In the genomic region with DNA sequence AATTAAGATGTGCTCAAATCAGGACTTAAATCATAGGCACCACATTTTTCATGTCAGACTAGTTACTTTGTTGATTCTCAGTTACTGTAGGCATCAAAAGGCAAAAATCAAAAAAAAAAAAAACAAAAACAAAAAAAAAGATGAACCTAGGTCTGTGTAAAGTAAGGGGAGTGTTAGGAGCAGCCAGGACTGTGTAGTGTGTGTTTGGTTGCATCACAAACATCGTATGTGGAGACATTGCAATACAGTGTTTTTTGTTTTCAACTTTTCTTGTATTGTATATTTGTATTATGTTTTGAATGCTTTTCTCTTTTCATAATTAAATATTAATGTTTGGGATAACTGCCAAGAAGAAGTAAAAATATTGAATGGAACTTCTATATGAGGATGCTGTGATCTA, we compare ENCODE assay signal across 15 cellular contexts.
A peak's percentile ranks its signal among the peaks of the same experiment; 100 is the strongest.
DNase-seq lines count a peak whose midpoint lies in the region; ATAC-seq, FAIRE-seq and TF ChIP-seq lines count a peak whose summit lies in the region.
"Had no signal": no experiment of that assay in that cellular context is flagged by ENCODE, and none has a peak within 500 bp of the region (broad histone marks: within the 10 kb centered on the region; RNA-seq: fewer than 3 reads in every experiment).

No MANE protein-coding gene starts in this region.

- no peak for TF ChIP-seq POLR2A in IMR-90 (IDR thresholded peaks at IDR 0.05; ENCODE audit: low read depth, low read length)
- TF ChIP-seq POLR2A in H54 (IDR thresholded peaks at IDR 0.05; ENCODE audit: low read depth, low read length) = no peak

- peak overlapping the region; percentile 33 for H3K27ac Mint-ChIP-seq in Calu3 (ENCODE audit: unreplicated experiment)
- peak overlapping the region; percentile 53 for H3K27ac Mint-ChIP-seq in nephron progenitor cell
- no peak overlapping the region for H3K27ac Mint-ChIP-seq in T-cell

- no peak for ATAC-seq in IMR-90 (ENCODE audit: low read depth)
- ATAC-seq in T-cell (replicated peaks in 1 of 4) = no peak

- H3K4ac ChIP-seq in IMR-90 (ENCODE audit: low read depth, low read length) = no peak overlapping the region

- H3K9ac ChIP-seq in IMR-90 (ENCODE audit: low read depth, low read length) = no peak overlapping the region; the same call in 1 of the 2 replicates
- H3K9ac ChIP-seq in adipocyte (ENCODE audit: low read length) = peak overlapping the region; percentile 46

- CTCF ChIA-PET in Calu3 (lab: Charles Lee) = no interaction called here
- CTCF ChIA-PET in IMR-90 (lab: Yijun Ruan, JAX) = interaction anchor here (2.4 kb wide), 1 partner anchor 16 kb away, joined by 7 read pairs; no protein-coding TSS in a partner anchor
- CTCF ChIA-PET in T-cell (lab: Charles Lee) = no interaction called here

- H2AK9ac ChIP-seq in IMR-90 (replicated peaks; ENCODE audit: low read depth, low read length, poor library complexity) = no peak overlapping the region

- H3K9me3 Mint-ChIP-seq in Calu3 (ENCODE audit: low read depth, unreplicated experiment) (no peaks in the 10 kb centered on the region), nephron progenitor cell (peaks cover 9% of the 10 kb centered on the region), T-cell (peaks cover 0 to 4% (median 4%) of the 10 kb centered on the region in 3 donors)

- in situ Hi-C loops in IMR-90 (cut with MboI; ENCODE audit: low sequenced_read_pairs) = no loop called here

- H3K14ac ChIP-seq in IMR-90 (replicated peaks; ENCODE audit: low read depth, low read length) = no peak overlapping the region

- intact Hi-C loops in Calu3 (cut with micrococcal nuclease; ENCODE audit: unreplicated experiment) (no loop called here), IMR-90 (cut with micrococcal nuclease) (loop anchor here (5.0 kb wide), 2 partner anchors 81 to 236 kb away; a partner anchor contains a TSS)

- H3K9me1 ChIP-seq in IMR-90 (ENCODE audit: insufficient read depth, low read length) = no peaks in the 10 kb centered on the region

- no peak overlapping the region for H4K91ac ChIP-seq in IMR-90 (ENCODE audit: insufficient read depth, low read depth, low read length)

- H4K8ac ChIP-seq in IMR-90 (ENCODE audit: low read depth in 2 of 2, low read length in 2 of 2) = no peak overlapping the region

- H3K18ac ChIP-seq in IMR-90 (ENCODE audit: low read depth, low read length) = peak overlapping the region; percentile 68; the same call in 1 of the 2 replicates

- H3K4me3 Mint-ChIP-seq in Calu3 (ENCODE audit: low read depth, unreplicated experiment) (no peak overlapping the region), nephron progenitor cell (no peak overlapping the region), T-cell (no peak overlapping the region)

- BruUV-seq in Calu3 (replicated peaks; lab: Mats Ljungman, UMichigan) (no TSS peak), IMR-90 (replicated peaks; lab: Mats Ljungman, UMichigan) (no TSS peak)

- H3K27ac ChIP-seq in IMR-90 (ENCODE audit: insufficient read depth, low read length) (peak overlapping the region; percentile 61; the same call in 1 of the 2 replicates), SJCRH30 (no peak overlapping the region)

- H3K4me3 ChIP-seq in IMR-90 (ENCODE audit: insufficient read depth, low read depth, low read length) = no peak overlapping the region
- H3K4me3 ChIP-seq in adipocyte (ENCODE audit: low read length) = no peak overlapping the region
- H3K4me3 ChIP-seq in SJCRH30 = no peak overlapping the region

- no peak for DNase-seq in Calu3
- no peak for DNase-seq in IMR-90
- DNase-seq in adipocyte (ENCODE audit: low read depth) = no peak
- no peak for DNase-seq in nephron progenitor cell
- no peak for DNase-seq in SJCRH30
- DNase-seq in DMS53 treated with DMSO at 0.1 percent for 48 hours (lab: John Stamatoyannopoulos, UW; ENCODE audit: unreplicated experiment) = no peak
- DNase-seq in H54 (ENCODE audit: insufficient read length, low spot score) = no peak
- DNase-seq in T-cell = no peak
- DNase-seq: AML-193, GF-D8, NCI-H1436 treated with DMSO at 0.1 percent for 48 hours, NCI-H2081 treated with DMSO at 0.1 percent for 48 hours, NCI-H2227 treated with DMSO at 0.1 percent for 48 hours, NCI-H524 treated with DMSO at 0.1 percent for 48 hours had no signal

- no peak overlapping the region for H3K4me2 ChIP-seq in IMR-90 (ENCODE audit: low read depth, low read length)

- POLR2A ChIA-PET in IMR-90 (lab: Charles Lee; ENCODE audit: unreplicated experiment) = no interaction called here
- POLR2A ChIA-PET in T-cell (lab: Charles Lee) = no interaction called here

- H3K4me1 ChIP-seq in IMR-90 (ENCODE audit: control insufficient read depth, insufficient read depth, low read length) (peaks cover 13% of the 10 kb centered on the region), adipocyte (ENCODE audit: control insufficient read depth, insufficient read depth, low read length) (peaks cover 38% of the 10 kb centered on the region), SJCRH30 (peaks cover 5% of the 10 kb centered on the region; the same call in 1 of the 2 replicates)

- H3K27me3 Mint-ChIP-seq in Calu3 (ENCODE audit: unreplicated experiment) (no peaks in the 10 kb centered on the region), nephron progenitor cell (ENCODE audit: low read depth, poor library complexity) (no peaks in the 10 kb centered on the region), T-cell (no peaks in the 10 kb centered on the region)

- peak overlapping the region; percentile 45; the same call in 1 of the 2 replicates for H4K5ac ChIP-seq in IMR-90 (ENCODE audit: low read depth, low read length)

- H3K4me1 Mint-ChIP-seq in Calu3 (ENCODE audit: low read depth, unreplicated experiment) (peaks cover 29% of the 10 kb centered on the region), nephron progenitor cell (no peaks in the 10 kb centered on the region), T-cell (no peaks in the 10 kb centered on the region)

- no peak overlapping the region for H3K23ac ChIP-seq in IMR-90 (ENCODE audit: low read depth, low read length)

- no CpG with 5 or more reads among the region's 1 CpG for WGBS in IMR-90 (ENCODE audit: extremely low coverage in 2 of 2, insufficient read length in 1 of 2), 2 experiments

- no peak overlapping the region for H2AFZ ChIP-seq in IMR-90 (replicated peaks; ENCODE audit: low read length, poor library complexity)

- TF ChIP-seq CTCF in Calu3 (IDR thresholded peaks at IDR 0.05; ENCODE audit: unreplicated experiment) (no peak), IMR-90 (conservative IDR thresholded peaks at IDR 0.05; ENCODE audit: low read depth, low read length) (no peak), nephron progenitor cell (IDR thresholded peaks at IDR 0.05) (no peak)

- H2BK120ac ChIP-seq in IMR-90 (ENCODE audit: low read depth, low read length) = no peak overlapping the region

- no peak overlapping the region for H3K56ac ChIP-seq in IMR-90 (ENCODE audit: extremely low read depth, insufficient read depth, low read length)

- peaks cover 7% of the 10 kb centered on the region for H4K20me1 ChIP-seq in IMR-90 (ENCODE audit: insufficient read depth, low read length)

- H2AK5ac ChIP-seq in IMR-90 (ENCODE audit: low read depth, low read length) = peak overlapping the region; percentile 42; the same call in 1 of the 2 replicates

- H3K9me3 ChIP-seq in IMR-90 (ENCODE audit: control insufficient read depth, insufficient read depth, low read length) (no peaks in the 10 kb centered on the region), adipocyte (ENCODE audit: control insufficient read depth, low read length) (peaks cover 8% of the 10 kb centered on the region), SJCRH30 (replicated peaks) (no peaks in the 10 kb centered on the region)

- dilution Hi-C loops in IMR-90 (cut with HindIII; ENCODE audit: low sequenced_read_pairs, unreplicated experiment) = no loop called here

- H3K36me3 Mint-ChIP-seq in Calu3 (ENCODE audit: insufficient read depth, unreplicated experiment) (peaks cover 21% of the 10 kb centered on the region), nephron progenitor cell (ENCODE audit: low read depth) (peaks cover 26% of the 10 kb centered on the region), T-cell (peaks cover 24% of the 10 kb centered on the region)

- FAIRE-seq in H54 (lab: Jason Lieb, UNC) = no peak
- FAIRE-seq: H1 had no signal

- peaks cover 4% of the 10 kb centered on the region; the same call in 1 of the 2 replicates for H3K36me3 ChIP-seq in IMR-90 (ENCODE audit: control insufficient read depth, insufficient read depth, low read length)
- H3K36me3 ChIP-seq in adipocyte (ENCODE audit: control insufficient read depth, insufficient read depth, low read length, severe bottlenecking) = peaks cover 34% of the 10 kb centered on the region
- peaks cover 14% of the 10 kb centered on the region for H3K36me3 ChIP-seq in SJCRH30

- H2BK5ac ChIP-seq in IMR-90 (ENCODE audit: low read depth, low read length, poor library complexity, severe bottlenecking) = peak overlapping the region; percentile 60

- no peak overlapping the region for H2BK20ac ChIP-seq in IMR-90 (ENCODE audit: low read depth, low read length)

- H3K27me3 ChIP-seq in IMR-90 (ENCODE audit: control insufficient read depth, insufficient read depth, low read length) (no peaks in the 10 kb centered on the region), adipocyte (replicated peaks; ENCODE audit: control insufficient read depth, insufficient read depth, low read length) (no peaks in the 10 kb centered on the region), SJCRH30 (no peaks in the 10 kb centered on the region)

- H3K79me1 ChIP-seq in IMR-90 (ENCODE audit: low read depth in 1 of 2, low read length in 2 of 2) = peaks cover 7 to 23% of the 10 kb centered on the region in 2 experiments; a peak in 3 of 4 replicates

- TF ChIP-seq RAD21 in IMR-90 (IDR thresholded peaks at IDR 0.05; ENCODE audit: low read length) = no peak

- H2BK15ac ChIP-seq in IMR-90 (ENCODE audit: low read depth, low read length) = 0 out of 3 replicates have a peak overlapping the region, but pooled peaks have one; percentile 0

TF ChIP-seq in IMR-90, 13 proteins besides CTCF, POLR2A, EP300 and RAD21:
- TF ChIP-seq RCOR1 (IDR thresholded peaks at IDR 0.05; ENCODE audit: insufficient replicate concordance, low read length) (no peak), CEBPB (IDR thresholded peaks at IDR 0.05; ENCODE audit: low read depth, low read length) (peak; percentile 27; the same call in 1 of the 2 replicates)

Comparison
In these comparisons a context has a peak if more than half of its experiments do, and no peak if none do; other contexts are left out.
1. H3K27ac Mint-ChIP-seq: peak in Calu3 (single experiment) and nephron progenitor cell (single experiment); none in T-cell (0 of 2).